In the genomic region with DNA sequence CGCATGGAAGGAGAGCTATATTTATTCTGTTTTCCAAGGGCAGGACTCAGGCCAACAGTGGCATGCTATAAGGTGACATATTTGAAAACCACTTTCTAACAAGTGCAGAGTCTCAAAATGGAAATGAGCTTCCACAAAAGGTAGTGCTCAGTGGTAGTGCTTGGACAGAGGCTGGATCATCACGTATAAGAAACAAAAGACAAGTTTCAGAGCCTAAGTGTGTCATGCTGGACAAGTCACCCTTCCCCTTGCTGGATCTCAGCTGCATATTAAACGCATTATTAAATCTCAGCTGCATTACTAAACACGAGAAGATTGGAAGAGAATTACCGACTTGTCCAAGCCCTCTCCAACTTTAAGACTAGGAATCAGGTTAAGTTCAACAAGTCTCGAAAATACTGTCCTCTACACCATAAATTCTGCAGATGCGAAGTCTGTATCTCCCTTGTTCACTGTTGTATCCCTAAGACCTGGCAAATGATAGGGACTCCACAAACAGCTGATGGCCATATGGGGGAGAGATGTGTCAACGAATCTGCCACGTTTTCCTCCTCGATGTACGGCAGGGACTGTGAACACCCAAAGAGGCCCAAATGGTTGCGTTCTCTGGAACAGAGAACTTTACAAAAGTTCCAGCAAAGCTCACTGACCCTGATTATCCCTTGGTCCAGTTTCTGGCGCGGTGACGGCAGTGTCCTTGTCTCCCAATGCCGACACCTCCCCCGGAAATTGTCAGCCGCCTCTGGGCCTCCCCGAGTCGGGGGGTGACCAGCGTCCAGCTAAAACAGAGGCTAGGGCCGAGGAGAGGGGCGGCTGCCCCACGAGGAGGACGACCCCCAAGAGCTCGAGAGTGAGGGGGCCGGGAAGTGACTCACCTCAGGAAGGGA, we compare ENCODE assay signal across 8 cellular contexts. TPM values are rescaled to one million over a fixed set of nuclear protein-coding genes. Genes with fewer than 3 reads are reported as not detected.
DNase-seq lines count a peak whose midpoint lies in the region; ATAC-seq, FAIRE-seq and TF ChIP-seq lines count a peak whose summit lies in the region.

No MANE protein-coding gene starts in this region.

- FAIRE-seq in bronchial epithelial cell (lab: Jason Lieb, UNC), result no peak

- H3K27me3 ChIP-seq in bronchial epithelial cell (ENCODE audit: control insufficient read depth, insufficient read depth, low read length), result no peaks in the 10 kb centered on the region
- no peaks in the 10 kb centered on the region for H3K27me3 ChIP-seq in upper lobe of left lung

- H3K36me3 ChIP-seq in bronchial epithelial cell (ENCODE audit: control insufficient read depth, insufficient read depth, low read length) (peaks cover 1% of the 10 kb centered on the region), upper lobe of left lung (peaks cover 0 to 6% (median 0%) of the 10 kb centered on the region in 4 donors)

- TF ChIP-seq POLR2A in lower leg skin (IDR thresholded peaks at IDR 0.05), result no peak
- no peak for TF ChIP-seq POLR2A in upper lobe of left lung (IDR thresholded peaks at IDR 0.05)

- no peak for TF ChIP-seq EP300 in upper lobe of left lung (IDR thresholded peaks at IDR 0.05)

- H3K27ac ChIP-seq in upper lobe of left lung, result peak overlapping the region; percentile 89 to 97 (median 93)

- 3 to 4% methylated on average over 21 to 27 of the region's 27 CpGs for WGBS in lower leg skin, 2 donors
- 5 to 6% methylated on average over 16 to 23 of the region's 27 CpGs for WGBS in upper lobe of left lung, 2 donors

- ATAC-seq in GM19452 (IDR thresholded peaks at IDR 0.05; ENCODE audit: unreplicated experiment) (peak; percentile 27), HG03571 (IDR thresholded peaks at IDR 0.05; ENCODE audit: unreplicated experiment) (peak; percentile 21), upper lobe of left lung (ENCODE audit: low FRiP score in 2 of 2) (peak; percentile 44 to 60)

- H3K4me3 ChIP-seq in bronchial epithelial cell (ENCODE audit: low read depth, low read length) (peak overlapping the region; percentile 100), lower leg skin (ENCODE audit: low read depth, poor library complexity, severe bottlenecking) (peak overlapping the region; percentile 97), upper lobe of left lung (peak overlapping the region; percentile 89 to 98 (median 92))

- peaks cover 15 to 41% (median 17%) of the 10 kb centered on the region in 4 donors for H3K4me1 ChIP-seq in upper lobe of left lung

- H3K9me3 ChIP-seq in upper lobe of left lung, result no peaks in the 10 kb centered on the region

- DNase-seq in CD1c-positive myeloid dendritic cell (ENCODE audit: extremely low spot score), result peak; percentile 32
- no peak for DNase-seq in bronchial epithelial cell (ENCODE audit: low read depth)
- DNase-seq in lower leg skin (ENCODE audit: low spot score in 2 of 2), result peak in 1 of 2 donors; percentile 22
- peak in 1 of 2 donors; percentile 30 for DNase-seq in upper lobe of left lung
- no peak for DNase-seq in DMS153 treated with DMSO at 0.1 percent for 48 hours (lab: John Stamatoyannopoulos, UW; ENCODE audit: unreplicated experiment)
- no peak for DNase-seq in NCI-H1048 (lab: John Stamatoyannopoulos, UW)

- intact Hi-C loops in lower leg skin (cut with DNase I; ENCODE audit: low total_unique reads), result no loop called here

- TF ChIP-seq CTCF in bronchial epithelial cell (IDR thresholded peaks at IDR 0.05; ENCODE audit: insufficient read depth, low read length, severe bottlenecking) (no peak), lower leg skin (IDR thresholded peaks at IDR 0.05) (no peak), upper lobe of left lung (IDR thresholded peaks at IDR 0.05) (no peak)

RNA-seq across cellular contexts. Expression of a gene that starts 0.6 kb away (rescaled TPM):
- total RNA-seq in bronchial epithelial cell (28.3 and 49.8 TPM in 2 replicates), lower leg skin (10 to 100 TPM; 14.6 to 23.3 (median 19.2) TPM), upper lobe of left lung (10 to 100 TPM; 12.7 to 25.2 (median 19.6) TPM)

RNA-seq across cellular contexts. Expression of a gene that starts 32.3 kb away (rescaled TPM):
- total RNA-seq in bronchial epithelial cell (0.26 and 0.90 TPM in 2 replicates), lower leg skin (100 to 1,000 TPM; 130 to 418 (median 211) TPM), upper lobe of left lung (10 to 100 TPM in 2 of 6 donors, 1 to 10 TPM in 2, under 1 TPM in 2; 0.81 to 92.2 (median 2.4) TPM)
